9 cellular contexts compared by ENCODE assay signal in genomic region chr2:130755234-130756040, GRCh38. TPM values are rescaled to one million over a fixed set of nuclear protein-coding genes. Genes with fewer than 3 reads are reported as not detected.
DNase-seq lines count a peak whose midpoint lies in the region; ATAC-seq lines count a peak whose summit lies in the region.
"Had no signal": no experiment of that assay in that cellular context is flagged by ENCODE, and none has a peak within 500 bp of the region (broad histone marks: within the 10 kb centered on the region; RNA-seq: fewer than 3 reads in every experiment).

TSS of gene AMER3 (plus strand) at chr2:130755540. CDS start at chr2:130762073, 6,533 bp downstream.

- peak; percentile 73 for DNase-seq in NCI-H146 treated with DMSO at 0.1 percent for 48 hours (lab: John Stamatoyannopoulos, UW; ENCODE audit: unreplicated experiment)
- DNase-seq in ecto neural progenitor cell (ENCODE audit: low spot score), result peak; percentile 74
- DNase-seq in occipital lobe (lab: John Stamatoyannopoulos, UW), result peak; percentile 46
- no peak for DNase-seq in activated CD4-positive, alpha-beta T cell treated with anti-CD3 and anti-CD28 coated beads for 1 hour
- no peak for DNase-seq in AG20443 (ENCODE audit: low spot score)
- DNase-seq: SW 1271 had no signal

- ATAC-seq in GM18867 (IDR thresholded peaks at IDR 0.05; ENCODE audit: unreplicated experiment) (peak; percentile 37), GM19397 (IDR thresholded peaks at IDR 0.05; ENCODE audit: unreplicated experiment) (no peak), GM19452 (IDR thresholded peaks at IDR 0.05; ENCODE audit: unreplicated experiment) (no peak)

RNA-seq across cellular contexts. Expression of gene AMER3, which starts in this region (rescaled TPM):
- total RNA-seq in occipital lobe, result 32.8 TPM

Comparison
In these comparisons a context has a peak if more than half of its experiments do, and no peak if none do; other contexts are left out.
1. DNase-seq: peak in NCI-H146 treated with DMSO at 0.1 percent for 48 hours (single experiment), ecto neural progenitor cell (single experiment) and occipital lobe (single experiment); none in activated CD4-positive, alpha-beta T cell treated with anti-CD3 and anti-CD28 coated beads for 1 hour (single experiment) and AG20443 (single experiment).